8 cellular contexts compared by ENCODE assay signal in the genomic region with DNA sequence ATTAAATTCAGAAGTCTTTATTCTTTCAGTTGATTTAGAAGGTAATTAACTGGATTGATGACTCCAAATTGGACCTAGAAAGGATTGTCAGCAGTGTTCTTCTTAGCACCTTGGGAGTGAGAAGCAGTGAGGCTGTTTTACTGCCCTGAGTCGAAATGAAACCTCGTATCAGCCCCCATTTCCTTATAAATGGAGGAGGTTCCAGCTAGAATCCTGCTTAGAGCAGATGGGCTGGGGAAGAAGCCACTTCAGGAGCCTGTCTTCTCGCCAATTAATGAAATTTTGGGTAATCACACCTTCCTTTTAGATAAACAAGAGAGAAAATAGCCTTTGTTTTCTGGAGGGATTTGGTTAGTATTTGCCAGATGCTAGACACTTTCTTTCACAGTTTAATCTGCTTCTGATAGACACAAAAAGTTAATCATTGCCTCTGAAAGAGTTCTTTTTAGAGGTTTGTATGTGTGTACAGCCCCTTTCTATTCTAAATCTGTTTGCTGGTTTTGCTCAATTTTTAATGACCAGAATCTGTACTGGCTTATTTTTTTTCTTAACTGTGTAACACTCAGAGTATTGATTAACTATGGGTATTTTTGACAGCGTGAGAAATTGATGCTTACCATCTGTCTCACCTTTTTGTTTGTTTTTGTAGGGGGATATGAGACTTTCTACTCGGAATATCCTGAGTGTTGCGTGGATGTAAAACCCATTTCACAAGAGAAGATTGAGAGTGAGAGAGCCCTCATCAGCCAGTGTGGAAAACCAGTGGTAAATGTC. TPM values are rescaled to one million over a fixed set of nuclear protein-coding genes. Genes with fewer than 3 reads are reported as not detected.
A peak's percentile ranks its signal among the peaks of the same experiment; 100 is the strongest.
DNase-seq lines count a peak whose midpoint lies in the region; ATAC-seq, FAIRE-seq and TF ChIP-seq lines count a peak whose summit lies in the region.

No MANE protein-coding gene starts in this region.

- CTCF ChIA-PET in activated CD8-positive, alpha-beta memory T cell treated with anti-CD3 and anti-CD28 coated beads, Interleukin-2, amount 10 ng/mL, durations not matched to agents 7 days and 5 days (lab: Charles Lee) = interaction anchor here (0.9 to 11.1 kb wide), 11 partner anchors 11 to 293 kb away, joined by 3 to 178 read pairs (median 7); a partner anchor contains a TSS
- CTCF ChIA-PET in Caco-2 (lab: Charles Lee) = no interaction called here

- TF ChIP-seq CTCF in esophagus squamous epithelium (IDR thresholded peaks at IDR 0.05) (no peak), stomach (IDR thresholded peaks at IDR 0.05) (no peak), Caco-2 (IDR thresholded peaks at IDR 0.05; ENCODE audit: insufficient read depth in 1 of 2, low read depth in 1 of 2, low read length in 1 of 2, severe bottlenecking in 1 of 2, unreplicated experiment in 1 of 2) (no peak)

- no peak for TF ChIP-seq POLR2A in esophagus squamous epithelium (IDR thresholded peaks at IDR 0.05)
- no peak for TF ChIP-seq POLR2A in stomach (IDR thresholded peaks at IDR 0.05)
- TF ChIP-seq POLR2A in GM12891 (IDR thresholded peaks at IDR 0.05; ENCODE audit: low read depth, low read length) = no peak

- H3K9me3 ChIP-seq in esophagus squamous epithelium (no peaks in the 10 kb centered on the region), stomach (no peaks in the 10 kb centered on the region), Caco-2 (no peaks in the 10 kb centered on the region)

- H3K36me3 ChIP-seq in esophagus squamous epithelium (peaks cover 0 to 13% (median 0%) of the 10 kb centered on the region in 3 donors), stomach (peaks cover 0 to 9% (median 6%) of the 10 kb centered on the region in 4 donors), Caco-2 (ENCODE audit: control insufficient read depth, insufficient read depth, low read length) (no peaks in the 10 kb centered on the region; the same call in none of the 2 replicates)

- no peak for TF ChIP-seq EP300 in stomach (IDR thresholded peaks at IDR 0.05)

- peaks cover 83% of the 10 kb centered on the region for H3K36me3 Mint-ChIP-seq in activated CD8-positive, alpha-beta memory T cell treated with anti-CD3 and anti-CD28 coated beads, Interleukin-2, amount 10 ng/mL, durations not matched to agents 7 days and 5 days
- peaks cover 76% of the 10 kb centered on the region for H3K36me3 Mint-ChIP-seq in T-helper 1 cell treated with Interleukin-12 subunit alpha and Interleukin-12 subunit beta and Interleukin-4 antibody, amounts not matched to agents 30 μg/mL and 1 μg/mL, for 36 hours (ENCODE audit: low read depth)
- peaks cover 36% of the 10 kb centered on the region for H3K36me3 Mint-ChIP-seq in Caco-2 (ENCODE audit: insufficient read depth, unreplicated experiment)

- H3K27ac ChIP-seq in esophagus squamous epithelium = peak overlapping the region; percentile 52 to 89 (median 86)
- H3K27ac ChIP-seq in stomach = peak overlapping the region; percentile 3 to 93 (median 91)

- peaks cover 45 to 90% (median 58%) of the 10 kb centered on the region in 3 donors for H3K4me1 ChIP-seq in esophagus squamous epithelium
- peaks cover 51 to 74% (median 68%) of the 10 kb centered on the region in 4 donors for H3K4me1 ChIP-seq in stomach
- H3K4me1 ChIP-seq in Caco-2 = peaks cover 35% of the 10 kb centered on the region

- ATAC-seq in activated CD8-positive, alpha-beta memory T cell treated with anti-CD3 and anti-CD28 coated beads, Interleukin-2, amount 10 ng/mL, durations not matched to agents 7 days and 5 days = no peak

- no peak for FAIRE-seq in GM12891 (lab: Jason Lieb, UNC)

- 37 to 38% methylated on average over 6 of the region's 6 CpGs for WGBS in esophagus squamous epithelium, 2 donors
- 61 to 73% (median 68%) methylated on average over 6 of the region's 6 CpGs for WGBS in stomach, 5 donors

- H3K27me3 Mint-ChIP-seq in activated CD8-positive, alpha-beta memory T cell treated with anti-CD3 and anti-CD28 coated beads, Interleukin-2, amount 10 ng/mL, durations not matched to agents 7 days and 5 days = no peaks in the 10 kb centered on the region
- no peaks in the 10 kb centered on the region for H3K27me3 Mint-ChIP-seq in T-helper 1 cell treated with Interleukin-12 subunit alpha and Interleukin-12 subunit beta and Interleukin-4 antibody, amounts not matched to agents 30 μg/mL and 1 μg/mL, for 36 hours (ENCODE audit: low read depth)
- H3K27me3 Mint-ChIP-seq in Caco-2 (ENCODE audit: insufficient read depth, unreplicated experiment) = no peaks in the 10 kb centered on the region

- H3K27me3 ChIP-seq in esophagus squamous epithelium = peaks cover 0 to 9% (median 0%) of the 10 kb centered on the region in 4 donors
- H3K27me3 ChIP-seq in stomach = peaks cover 0 to 14% (median 7%) of the 10 kb centered on the region in 3 donors
- H3K27me3 ChIP-seq in Caco-2 (replicated peaks; ENCODE audit: control insufficient read depth, insufficient read depth, low read length) = no peaks in the 10 kb centered on the region

- H3K4me3 ChIP-seq in esophagus squamous epithelium (peak overlapping the region in 3 of 4 donors; percentile 23 to 72 (median 59)), stomach (peak overlapping the region in 2 of 4 donors; percentile 7 to 9), Caco-2 (ENCODE audit: low read depth, low read length) (no peak overlapping the region)

- POLR2A ChIA-PET in Caco-2 (lab: Charles Lee) = no interaction called here

- DNase-seq in activated CD8-positive, alpha-beta memory T cell treated with anti-CD3 and anti-CD28 coated beads, Interleukin-2, amount 10 ng/mL, durations not matched to agents 7 days and 5 days = no peak
- DNase-seq in activated CD8-positive, alpha-beta memory T cell treated with anti-CD3 and anti-CD28 coated beads for 24 hours = no peak
- DNase-seq in esophagus squamous epithelium (lab: John Stamatoyannopoulos, UW) (no peak), stomach (no peak), Caco-2 (no peak), ureter (ENCODE audit: low spot score) (no peak), GM12891 (ENCODE audit: insufficient read length, low spot score) (no peak)

- intact Hi-C loops in esophagus squamous epithelium (cut with DNase I) = no loop called here
- intact Hi-C loops in stomach (cut with DNase I; ENCODE audit: low total_unique reads) = no loop called here
- intact Hi-C loops in Caco-2 (cut with micrococcal nuclease; ENCODE audit: unreplicated experiment) = no loop called here

- H3K9me3 Mint-ChIP-seq in activated CD8-positive, alpha-beta memory T cell treated with anti-CD3 and anti-CD28 coated beads, Interleukin-2, amount 10 ng/mL, durations not matched to agents 7 days and 5 days (ENCODE audit: low read depth) = no peaks in the 10 kb centered on the region
- H3K9me3 Mint-ChIP-seq in T-helper 1 cell treated with Interleukin-12 subunit alpha and Interleukin-12 subunit beta and Interleukin-4 antibody, amounts not matched to agents 30 μg/mL and 1 μg/mL, for 36 hours = no peaks in the 10 kb centered on the region
- H3K9me3 Mint-ChIP-seq in Caco-2 (ENCODE audit: unreplicated experiment) = no peaks in the 10 kb centered on the region

- BruUV-seq in Caco-2 (replicated peaks; lab: Mats Ljungman, UMichigan) = no TSS peak

- H3K4me1 Mint-ChIP-seq in activated CD8-positive, alpha-beta memory T cell treated with anti-CD3 and anti-CD28 coated beads, Interleukin-2, amount 10 ng/mL, durations not matched to agents 7 days and 5 days = peaks cover 73% of the 10 kb centered on the region
- peaks cover 77% of the 10 kb centered on the region for H3K4me1 Mint-ChIP-seq in T-helper 1 cell treated with Interleukin-12 subunit alpha and Interleukin-12 subunit beta and Interleukin-4 antibody, amounts not matched to agents 30 μg/mL and 1 μg/mL, for 36 hours (ENCODE audit: low read depth)
- H3K4me1 Mint-ChIP-seq in Caco-2 (ENCODE audit: low read depth, unreplicated experiment) = peaks cover 28% of the 10 kb centered on the region

- H3K4me3 Mint-ChIP-seq in activated CD8-positive, alpha-beta memory T cell treated with anti-CD3 and anti-CD28 coated beads, Interleukin-2, amount 10 ng/mL, durations not matched to agents 7 days and 5 days = peak overlapping the region; percentile 99
- peak overlapping the region; percentile 99 for H3K4me3 Mint-ChIP-seq in T-helper 1 cell treated with Interleukin-12 subunit alpha and Interleukin-12 subunit beta and Interleukin-4 antibody, amounts not matched to agents 30 μg/mL and 1 μg/mL, for 36 hours
- H3K4me3 Mint-ChIP-seq in Caco-2 (ENCODE audit: unreplicated experiment) = no peak overlapping the region

- H3K27ac Mint-ChIP-seq in activated CD8-positive, alpha-beta memory T cell treated with anti-CD3 and anti-CD28 coated beads, Interleukin-2, amount 10 ng/mL, durations not matched to agents 7 days and 5 days = peak overlapping the region; percentile 97
- H3K27ac Mint-ChIP-seq in T-helper 1 cell treated with Interleukin-12 subunit alpha and Interleukin-12 subunit beta and Interleukin-4 antibody, amounts not matched to agents 30 μg/mL and 1 μg/mL, for 36 hours = peak overlapping the region; percentile 93
- no peak overlapping the region for H3K27ac Mint-ChIP-seq in Caco-2 (ENCODE audit: unreplicated experiment)

TF ChIP-seq in GM12891, 5 proteins besides CTCF, POLR2A, EP300 and RAD21:
- no peak for TF ChIP-seq POU2F2 (IDR thresholded peaks at IDR 0.05; ENCODE audit: low read depth, low read length)
- TF ChIP-seq SPI1 (IDR thresholded peaks at IDR 0.05; ENCODE audit: low read depth, low read length) = no peak
- no peak for TF ChIP-seq POLR2AphosphoS5 (IDR thresholded peaks at IDR 0.05; ENCODE audit: low read depth, low read length)
- no peak for TF ChIP-seq PAX5 (IDR thresholded peaks at IDR 0.05; ENCODE audit: insufficient read depth, low read length, severe bottlenecking)
- no peak for TF ChIP-seq TAF1 (IDR thresholded peaks at IDR 0.05; ENCODE audit: low read depth, low read length)

RNA-seq across cellular contexts. Expression of a gene that starts 4.6 kb away (rescaled TPM):
- 100 to 1,000 TPM; 102 to 223 TPM for total RNA-seq in activated CD8-positive, alpha-beta memory T cell treated with anti-CD3 and anti-CD28 coated beads, Interleukin-2, amount 10 ng/mL, durations not matched to agents 7 days and 5 days
- total RNA-seq in esophagus squamous epithelium (10 to 100 TPM; 15.0 to 60.6 (median 47.9) TPM), stomach (10 to 100 TPM in 3 of 5 donors, 1 to 10 TPM in 1, under 1 TPM in 1; 0.58 to 22.3 (median 10.7) TPM), Caco-2 (2022) (15.0 and 18.4 TPM in 2 replicates), ureter (14.3 TPM)
- polyA plus RNA-seq in stomach = 10 to 100 TPM in 2 of 3 donors, 1 to 10 TPM in 1; 9.9 to 23.2 (median 10.4) TPM
- polyA plus RNA-seq in GM12891 (2012; ENCODE audit: low read depth, missing spikeins) = 60.6 TPM
